9 cellular contexts compared by ENCODE assay signal in genomic region chr5:178235600-178235998, GRCh38. TPM values are rescaled to one million over a fixed set of nuclear protein-coding genes. Genes with fewer than 3 reads are reported as not detected.
"Had no signal": no experiment of that assay in that cellular context is flagged by ENCODE, and none has a peak within 500 bp of the region (broad histone marks: within the 10 kb centered on the region; RNA-seq: fewer than 3 reads in every experiment).

No MANE protein-coding gene starts in this region.

- H3K27me3 ChIP-seq: esophagus squamous epithelium, neutrophil, SJSA1, transverse colon had no signal

- DNase-seq: esophagus squamous epithelium had no signal

- H3K27ac ChIP-seq: parathyroid adenoma, SJSA1 had no signal

- H3K9me3 Mint-ChIP-seq: activated naive CD4-positive, alpha-beta T cell treated with anti-CD3 and anti-CD28 coated beads, Interleukin-2, amount 50 U/mL, for 24 hours had no signal

- H3K27me3 Mint-ChIP-seq: activated naive CD4-positive, alpha-beta T cell treated with anti-CD3 and anti-CD28 coated beads, Interleukin-2, amount 50 U/mL, for 24 hours had no signal

RNA-seq across cellular contexts. Expression of gene GMCL2, which starts 48.4 kb away (rescaled TPM):
- total RNA-seq: endothelial cell of umbilical vein, esophagus squamous epithelium, fibroblast of villous mesenchyme, lower lobe of right lung, SJSA1, transverse colon had no signal
- polyA plus RNA-seq: endothelial cell of umbilical vein had no signal
